Comparison of ENCODE assay signal across 8 cellular contexts in the genomic region with DNA sequence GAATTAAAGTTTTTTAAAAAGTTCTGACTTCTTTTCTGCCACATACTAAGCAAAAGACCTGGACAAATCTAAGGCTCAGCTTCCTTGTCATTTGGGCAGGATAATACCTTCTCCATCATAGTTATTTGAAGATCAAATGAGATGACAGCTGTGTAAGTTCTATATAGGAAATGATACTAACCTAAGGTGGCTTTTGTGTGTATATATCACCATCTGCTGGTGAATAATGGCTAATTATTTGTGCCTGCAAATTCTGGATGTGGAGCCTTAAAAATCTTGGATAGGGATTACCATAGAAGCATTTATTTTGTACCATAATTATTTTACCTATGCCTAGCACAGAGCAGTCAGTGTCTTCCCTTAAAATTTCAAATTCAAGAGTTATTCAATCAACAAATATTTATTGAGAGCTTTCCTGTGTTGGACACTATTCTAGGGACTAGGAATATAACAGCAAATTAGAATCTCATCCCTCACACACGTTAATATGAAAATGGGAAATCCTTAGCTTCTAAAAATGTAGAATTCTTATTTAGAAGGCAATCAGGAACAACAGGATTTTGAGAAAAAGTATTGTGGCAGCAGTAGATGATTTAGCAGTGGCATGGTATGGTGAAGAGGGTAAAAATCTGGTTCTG.
DNase-seq lines count a peak whose midpoint lies in the region; ATAC-seq, FAIRE-seq and TF ChIP-seq lines count a peak whose summit lies in the region.

No MANE protein-coding gene starts in this region.

- no peak overlapping the region for H4K8ac ChIP-seq in H9 (replicated peaks; ENCODE audit: insufficient read length, low read depth, low read length)

- no peak overlapping the region for H4K5ac ChIP-seq in H9 (ENCODE audit: insufficient read length, low read depth, low read length)

- no peak overlapping the region for H3K56ac ChIP-seq in H9 (ENCODE audit: insufficient read length, low read depth, low read length)

- H4K91ac ChIP-seq in H9 (ENCODE audit: insufficient read length, low read depth, low read length) = no peak overlapping the region

- intact Hi-C loops in HepG2 (cut with micrococcal nuclease; ENCODE audit: unreplicated experiment) = loop anchor here (1.0 to 5.0 kb wide), 2 partner anchors 152 to 168 kb away; no protein-coding TSS in a partner anchor

- FAIRE-seq in HepG2 (lab: Jason Lieb, UNC) = no peak

- H3K14ac ChIP-seq in H9 (ENCODE audit: insufficient read depth, low read length) = no peak overlapping the region

- no peak overlapping the region for H3K4me3 Mint-ChIP-seq in H9
- H3K4me3 Mint-ChIP-seq in activated T-cell treated with anti-CD3 and anti-CD28 coated beads, Interleukin-2, amount 50 U/mL, for 4 hours = no peak overlapping the region

- H3K18ac ChIP-seq in H9 (ENCODE audit: insufficient read length, low read depth, low read length) = no peak overlapping the region

- no peak overlapping the region for H2BK12ac ChIP-seq in H9 (ENCODE audit: insufficient read length, low read depth, low read length)

- DNase-seq in CD1c-positive myeloid dendritic cell (ENCODE audit: extremely low spot score) = peak; percentile 57
- no peak for DNase-seq in H9
- peak; percentile 57 for DNase-seq in NCI-H69 (lab: John Stamatoyannopoulos, UW)
- peak; percentile 36 for DNase-seq in central memory CD4-positive, alpha-beta T cell
- peak; percentile 50 for DNase-seq in HepG2 (ENCODE audit: low spot score)
- DNase-seq in stimulated activated CD8-positive, alpha-beta memory T cell treated with anti-CD3 and anti-CD28 coated beads, Interleukin-4, amount 100 ng/mL, for 48 hours = no peak
- no peak for DNase-seq in activated CD8-positive, alpha-beta memory T cell treated with anti-CD3 and anti-CD28 coated beads, Interleukin-2, amount 50 U/mL, for 48 hours
- DNase-seq in activated T-cell treated with anti-CD3 and anti-CD28 coated beads, Interleukin-2, amount 50 U/mL, for 4 hours = no peak

- H3K4me2 ChIP-seq in H9 (ENCODE audit: insufficient read depth, insufficient read length, low read length) (no peak overlapping the region), HepG2 (ENCODE audit: low read depth, low read length) (no peak overlapping the region)

- H3K4ac ChIP-seq in H9 (ENCODE audit: low read depth, low read length) = no peak overlapping the region

- no peaks in the 10 kb centered on the region for H3K27me3 Mint-ChIP-seq in H9 (ENCODE audit: low read depth)
- H3K27me3 Mint-ChIP-seq in activated T-cell treated with anti-CD3 and anti-CD28 coated beads, Interleukin-2, amount 50 U/mL, for 4 hours (ENCODE audit: low read depth) = no peaks in the 10 kb centered on the region

- no peak overlapping the region for H3K9ac ChIP-seq in H9 (ENCODE audit: extremely low read depth, insufficient read length, low read length)
- H3K9ac ChIP-seq in HepG2 (ENCODE audit: insufficient read depth, low read depth, low read length) = no peak overlapping the region

- TF ChIP-seq CTCF in H9 (conservative IDR thresholded peaks at IDR 0.05) = peak; percentile 72
- TF ChIP-seq CTCF in HepG2 (CRISPR knock-in tag; IDR thresholded peaks at IDR 0.05) = peak; percentile 67

- H3K27ac ChIP-seq in H9 (ENCODE audit: insufficient read length, low read depth, low read length) = no peak overlapping the region
- H3K27ac ChIP-seq in HepG2 (ENCODE audit: extremely low read length, insufficient read depth, low read length) = no peak overlapping the region

- H3K27me3 ChIP-seq in H9 (ENCODE audit: insufficient read depth, low read length) (no peaks in the 10 kb centered on the region), HepG2 (ENCODE audit: control insufficient read depth in 1 of 2, insufficient read depth in 2 of 2, low read length in 2 of 2) (no peaks in the 10 kb centered on the region)

- in situ Hi-C loops in HepG2 (cut with HindIII; ENCODE audit: extremely low pct_ligation_motif_present, low pct_unique_long_range_greater_than_20kb) = loop anchor here (5.0 to 25.0 kb wide), 2 partner anchors 152 to 247 kb away; no protein-coding TSS in a partner anchor

- no peaks in the 10 kb centered on the region for H3K4me1 ChIP-seq in H9 (ENCODE audit: insufficient read depth, low read length)
- H3K4me1 ChIP-seq in HepG2 (ENCODE audit: insufficient read depth, low read length) = no peaks in the 10 kb centered on the region

- BruUV-seq in HepG2 (replicated peaks; lab: Mats Ljungman, UMichigan) = no TSS peak

- H3K23ac ChIP-seq in H9 (ENCODE audit: insufficient read length, low read depth, low read length) = no peak overlapping the region

- ATAC-seq in HepG2 = no peak
- ATAC-seq in activated T-cell treated with anti-CD3 and anti-CD28 coated beads, Interleukin-2, amount 50 U/mL, for 4 hours = no peak

- no peak overlapping the region for H2BK20ac ChIP-seq in H9 (ENCODE audit: low read depth, low read length, poor library complexity, severe bottlenecking)

- no peak overlapping the region for H2BK5ac ChIP-seq in H9 (ENCODE audit: insufficient read length, low read length)

- TF ChIP-seq EP300 in HepG2 (IDR thresholded peaks at IDR 0.05; ENCODE audit: low read depth in 2 of 2, low read length in 2 of 2) (no peak), HepG2 (CRISPR knock-in tag; IDR thresholded peaks at IDR 0.05; ENCODE audit: borderline replicate concordance) (no peak)

- no peaks in the 10 kb centered on the region for H4K20me1 ChIP-seq in H9 (ENCODE audit: control insufficient read depth, insufficient read depth, insufficient read length)
- no peaks in the 10 kb centered on the region for H4K20me1 ChIP-seq in HepG2 (ENCODE audit: insufficient read depth, low read length)

- H2BK15ac ChIP-seq in H9 (ENCODE audit: low read depth, low read length) = no peak overlapping the region

- H3K9me3 ChIP-seq in H9 (ENCODE audit: control insufficient read depth, low read depth, low read length) (no peaks in the 10 kb centered on the region), HepG2 (ENCODE audit: low read length) (no peaks in the 10 kb centered on the region)

- H3K79me2 ChIP-seq in H9 (ENCODE audit: insufficient read depth, low read length) (no peaks in the 10 kb centered on the region), HepG2 (ENCODE audit: insufficient read depth, low read length) (no peaks in the 10 kb centered on the region)

- no peak for TF ChIP-seq POLR2A in HepG2 (IDR thresholded peaks at IDR 0.05; ENCODE audit: insufficient read depth in 1 of 2, low read depth in 2 of 2, low read length in 2 of 2)

- POLR2A ChIA-PET in HepG2 (lab: Yijun Ruan, JAX) = interaction anchor here (1.1 to 1.3 kb wide), 2 partner anchors 149 to 152 kb away, joined by 3 read pairs; no protein-coding TSS in a partner anchor

- CTCF ChIA-PET in HepG2 (lab: Yijun Ruan, JAX; ENCODE audit: low intra/inter-chr PET ratio, low total read pairs) = interaction anchor here (0.6 to 3.7 kb wide), 4 partner anchors 50 to 157 kb away, joined by 3 to 41 read pairs (median 4); no protein-coding TSS in a partner anchor

- H3T11ph ChIP-seq in H9 (ENCODE audit: low read length) = no peak overlapping the region

- peaks cover 3 to 20% (median 9%) of the 10 kb centered on the region in 3 experiments; a peak in 5 of 7 replicates for H3K36me3 Mint-ChIP-seq in H9 (ENCODE audit: insufficient read depth in 1 of 3, low read depth in 3 of 3)
- H3K36me3 Mint-ChIP-seq in activated T-cell treated with anti-CD3 and anti-CD28 coated beads, Interleukin-2, amount 50 U/mL, for 4 hours (ENCODE audit: insufficient read depth) = peaks cover 24% of the 10 kb centered on the region

- H2AK5ac ChIP-seq in H9 (ENCODE audit: insufficient read length, low read length) = no peak overlapping the region

- no peaks in the 10 kb centered on the region for H3K79me1 ChIP-seq in H9 (ENCODE audit: insufficient read depth, low read depth, low read length, poor library complexity, severe bottlenecking)

- H3K4me1 Mint-ChIP-seq in H9 = peaks cover 6 to 9% of the 10 kb centered on the region in 2 experiments
- H3K4me1 Mint-ChIP-seq in activated T-cell treated with anti-CD3 and anti-CD28 coated beads, Interleukin-2, amount 50 U/mL, for 4 hours (ENCODE audit: low read depth) = peaks cover 1% of the 10 kb centered on the region

- H3K36me3 ChIP-seq in HepG2 (replicated peaks in 1 of 2; ENCODE audit: control insufficient read depth in 1 of 2, insufficient read depth in 2 of 2, low read length in 2 of 2) = peaks cover 5 to 38% of the 10 kb centered on the region in 2 experiments; a peak in 4 of 5 replicates

- H2AFZ ChIP-seq in H9 (ENCODE audit: low read length) (no peak overlapping the region), HepG2 (ENCODE audit: low read length) (no peak overlapping the region)

- H3K9me3 Mint-ChIP-seq in H9 = no peaks in the 10 kb centered on the region
- H3K9me3 Mint-ChIP-seq in activated T-cell treated with anti-CD3 and anti-CD28 coated beads, Interleukin-2, amount 50 U/mL, for 4 hours = no peaks in the 10 kb centered on the region

- no CpG with 5 or more reads among the region's 1 CpG for WGBS in H9 (ENCODE audit: extremely low coverage, insufficient read length, low lambda C conversion rate)
- 89% methylated on average over 1 of the region's 1 CpG for WGBS in HepG2 (ENCODE audit: low lambda C conversion rate)

- H3K27ac Mint-ChIP-seq in H9 = no peak overlapping the region

- H3K23me2 ChIP-seq in H9 (ENCODE audit: insufficient read length, low read depth, low read length, poor library complexity, severe bottlenecking) = no peaks in the 10 kb centered on the region

- H2BK120ac ChIP-seq in H9 (ENCODE audit: low read depth, low read length, poor library complexity, severe bottlenecking) = no peak overlapping the region

- no peak overlapping the region for H3K4me3 ChIP-seq in HepG2 (replicated peaks in 1 of 3; ENCODE audit: insufficient read depth in 1 of 3, low read depth in 2 of 3, low read length in 3 of 3)

- peak; percentile 68 for TF ChIP-seq RAD21 in HepG2 (CRISPR knock-in tag; IDR thresholded peaks at IDR 0.05)

TF ChIP-seq in HepG2, 621 proteins besides CTCF, POLR2A, EP300 and RAD21:
- peak; percentile 90 for TF ChIP-seq STAG1 (CRISPR knock-in tag; IDR thresholded peaks at IDR 0.05)
- 0 out of 2 replicates have a peak, but pooled peaks have one; percentile 49 for TF ChIP-seq MIXL1 (CRISPR knock-in tag; IDR thresholded peaks at IDR 0.05)
- peak; percentile 80 for TF ChIP-seq SMC3 (IDR thresholded peaks at IDR 0.05; ENCODE audit: low read length)
- TF ChIP-seq HDAC1 (CRISPR knock-in tag; IDR thresholded peaks at IDR 0.05) = no peak

Comparison
In these comparisons a context has a peak if more than half of its experiments do, and no peak if none do; other contexts are left out.
1. DNase-seq: peak in CD1c-positive myeloid dendritic cell (single experiment), NCI-H69 (single experiment), central memory CD4-positive, alpha-beta T cell (single experiment) and HepG2 (single experiment); none in H9 (single experiment), stimulated activated CD8-positive, alpha-beta memory T cell treated with anti-CD3 and anti-CD28 coated beads, Interleukin-4, amount 100 ng/mL, for 48 hours (single experiment), activated CD8-positive, alpha-beta memory T cell treated with anti-CD3 and anti-CD28 coated beads, Interleukin-2, amount 50 U/mL, for 48 hours (single experiment) and activated T-cell treated with anti-CD3 and anti-CD28 coated beads, Interleukin-2, amount 50 U/mL, for 4 hours (single experiment).